10 cellular contexts compared by ENCODE assay signal in genomic region chr3:154904328-154904727, GRCh38.
DNase-seq lines count a peak whose midpoint lies in the region; ATAC-seq, FAIRE-seq and TF ChIP-seq lines count a peak whose summit lies in the region.
"Had no signal": no experiment of that assay in that cellular context is flagged by ENCODE, and none has a peak within 500 bp of the region (broad histone marks: within the 10 kb centered on the region; RNA-seq: fewer than 3 reads in every experiment).

No MANE protein-coding gene starts in this region.

- peak overlapping the region; percentile 56; the same call in 1 of the 2 replicates for H2BK120ac ChIP-seq in IMR-90 (ENCODE audit: low read depth, low read length)
- no peak overlapping the region for H2BK120ac ChIP-seq in mesendoderm (ENCODE audit: low read depth, low read length)

- SMC1A ChIA-PET in GM12878 (lab: Charles Lee; ENCODE audit: uncharacterized antibody, unreplicated experiment) = interaction anchor here (0.7 kb wide), 1 partner anchor 67 kb away, joined by 3 read pairs; no protein-coding TSS in a partner anchor

- no peaks in the 10 kb centered on the region for H3K9me3 ChIP-seq in IMR-90 (ENCODE audit: control insufficient read depth, insufficient read depth, low read length)
- no peaks in the 10 kb centered on the region; the same call in 2 of the 3 replicates for H3K9me3 ChIP-seq in GM12878 (replicated peaks; ENCODE audit: control insufficient read depth, insufficient read depth, low read length)

- DNase-seq in ELF-1 (ENCODE audit: low read depth, low spot score) (peak; percentile 32), IMR-90 (peak; percentile 54), GM12878 (ENCODE audit: low read depth, low spot score) (no peak), mesendoderm (peak; percentile 71), activated gamma-delta T cell treated with Interleukin-2 at 50 U/mL for 16 hours (no peak)
- DNase-seq in stimulated activated CD4-positive, alpha-beta T cell treated with anti-CD3 and anti-CD28 coated beads, Interleukin-4, amount 100 ng/mL, for 1 hour = no peak
- DNase-seq in activated CD4-positive, alpha-beta T cell treated with anti-CD3 and anti-CD28 coated beads, Interleukin-2, amount 50 U/mL, for 4 hours = no peak
- DNase-seq: activated CD4-positive, CD25-positive, alpha-beta regulatory T cell; heart left ventricle had no signal

- H3K27me3 ChIP-seq in IMR-90 (ENCODE audit: control insufficient read depth, insufficient read depth, low read length) (no peaks in the 10 kb centered on the region), GM12878 (replicated peaks in 1 of 2; ENCODE audit: control insufficient read depth in 2 of 2, insufficient read depth in 2 of 2, low read length in 1 of 2) (no peaks in the 10 kb centered on the region), mesendoderm (ENCODE audit: insufficient read depth, low read length, poor library complexity) (no peaks in the 10 kb centered on the region)
- H3K27me3 ChIP-seq: heart left ventricle had no signal

- FAIRE-seq in GM12878 (lab: Jason Lieb, UNC) = no peak

- in situ Hi-C loops in IMR-90 (cut with MboI; ENCODE audit: low sequenced_read_pairs) = no loop called here
- in situ Hi-C loops in GM12878 (cut with MboI) = no loop called here

- no TSS peak for BruUV-seq in IMR-90 (replicated peaks; lab: Mats Ljungman, UMichigan)
- no TSS peak for BruUV-seq in GM12878 (replicated peaks; lab: Mats Ljungman, UMichigan)

- POLR2A ChIA-PET in IMR-90 (lab: Charles Lee; ENCODE audit: unreplicated experiment) (no interaction called here), GM12878 (lab: Charles Lee) (no interaction called here)

- CTCF ChIA-PET in IMR-90 (lab: Yijun Ruan, JAX) = interaction anchor here (1.0 kb wide), 2 partner anchors 10 to 418 kb away, joined by 3 to 5 read pairs; no protein-coding TSS in a partner anchor
- CTCF ChIA-PET in GM12878 (lab: Yijun Ruan, JAX) = interaction anchor here (0.9 to 1.7 kb wide), 2 partner anchors 418 to 798 kb away, joined by 3 to 8 read pairs; no protein-coding TSS in a partner anchor

- dilution Hi-C loops in IMR-90 (cut with HindIII; ENCODE audit: low sequenced_read_pairs, unreplicated experiment) = no loop called here

- H2AFZ ChIP-seq in IMR-90 (replicated peaks; ENCODE audit: low read length, poor library complexity) = peak overlapping the region; percentile 53
- H2AFZ ChIP-seq in GM12878 (ENCODE audit: control insufficient read depth, low read depth, low read length) = no peak overlapping the region

- no peak overlapping the region for H3K27ac ChIP-seq in IMR-90 (ENCODE audit: insufficient read depth, low read length)
- no peak overlapping the region for H3K27ac ChIP-seq in GM12878 (ENCODE audit: control insufficient read depth, insufficient read depth)
- H3K27ac ChIP-seq in mesendoderm (ENCODE audit: low read depth, low read length) = no peak overlapping the region
- H3K27ac ChIP-seq: heart left ventricle had no signal

- H4K8ac ChIP-seq in IMR-90 (ENCODE audit: low read depth in 2 of 2, low read length in 2 of 2) (peak overlapping the region in 1 of 2 experiments; percentile 57; a peak in 1 of 4 replicates), mesendoderm (ENCODE audit: low read depth, low read length) (no peak overlapping the region)

- peak overlapping the region; percentile 56 for H4K91ac ChIP-seq in IMR-90 (ENCODE audit: insufficient read depth, low read depth, low read length)

- no peaks in the 10 kb centered on the region for H3K79me2 ChIP-seq in GM12878 (ENCODE audit: control insufficient read depth, insufficient read depth, low read length)
- no peaks in the 10 kb centered on the region for H3K79me2 ChIP-seq in mesendoderm (ENCODE audit: control insufficient read depth, insufficient read depth, low read length)

- intact Hi-C loops in IMR-90 (cut with micrococcal nuclease) = loop anchor here (2.0 to 5.0 kb wide), 3 partner anchors 147 to 418 kb away; partner anchors contain the start of gene MME
- intact Hi-C loops in GM12878 (cut with micrococcal nuclease; ENCODE audit: unreplicated experiment) = loop anchor here (1.0 kb wide), 1 partner anchor 419 kb away; no protein-coding TSS in a partner anchor

- H3K4me1 ChIP-seq in IMR-90 (ENCODE audit: control insufficient read depth, insufficient read depth, low read length) (peaks cover 3% of the 10 kb centered on the region; the same call in 1 of the 2 replicates), GM12878 (ENCODE audit: control insufficient read depth, insufficient read depth, low read length) (no peaks in the 10 kb centered on the region), mesendoderm (ENCODE audit: control insufficient read depth, low read depth, low read length) (no peaks in the 10 kb centered on the region)

- H2AK5ac ChIP-seq in IMR-90 (ENCODE audit: low read depth, low read length) = no peak overlapping the region
- no peak overlapping the region for H2AK5ac ChIP-seq in mesendoderm (ENCODE audit: low read length)

- H2AK9ac ChIP-seq in IMR-90 (replicated peaks; ENCODE audit: low read depth, low read length, poor library complexity) = no peak overlapping the region

- H4K20me1 ChIP-seq in IMR-90 (ENCODE audit: insufficient read depth, low read length) (no peaks in the 10 kb centered on the region), GM12878 (ENCODE audit: control insufficient read depth, insufficient read depth) (no peaks in the 10 kb centered on the region)

- RAD21 ChIA-PET in GM12878 (lab: Charles Lee; ENCODE audit: unreplicated experiment) = no interaction called here

- WGBS in IMR-90 (ENCODE audit: extremely low coverage in 2 of 2, insufficient read length in 1 of 2), 2 experiments = no CpG with 5 or more reads among the region's 2 CpGs
- 0% methylated on average over 2 of the region's 2 CpGs for WGBS in GM12878 (ENCODE audit: insufficient coverage, insufficient replicate concordance, low lambda C conversion rate, missing lambda C conversion rate)
- no CpG with 5 or more reads among the region's 2 CpGs for WGBS in mesendoderm (ENCODE audit: extremely low coverage, insufficient coverage, low lambda C conversion rate)

- no peak overlapping the region for H3K9ac ChIP-seq in IMR-90 (ENCODE audit: low read depth, low read length)
- H3K9ac ChIP-seq in GM12878 (ENCODE audit: control insufficient read depth, insufficient read depth, low read length) = no peak overlapping the region
- no peak overlapping the region for H3K9ac ChIP-seq in mesendoderm (ENCODE audit: low read length)

- H4K5ac ChIP-seq in IMR-90 (ENCODE audit: low read depth, low read length) (peak overlapping the region; percentile 83), mesendoderm (ENCODE audit: low read length) (no peak overlapping the region)

- H3K4me2 ChIP-seq in IMR-90 (ENCODE audit: low read depth, low read length) (no peak overlapping the region), GM12878 (ENCODE audit: control insufficient read depth, insufficient read depth) (no peak overlapping the region), mesendoderm (ENCODE audit: low read length) (no peak overlapping the region)

- H3K9me1 ChIP-seq in IMR-90 (ENCODE audit: insufficient read depth, low read length) = peaks cover 3% of the 10 kb centered on the region; the same call in 1 of the 2 replicates

- TF ChIP-seq POLR2A in IMR-90 (IDR thresholded peaks at IDR 0.05; ENCODE audit: low read depth, low read length) = no peak
- no peak for TF ChIP-seq POLR2A in GM12878 (IDR thresholded peaks at IDR 0.05; ENCODE audit: low read depth, low read length)

- H2BK15ac ChIP-seq in IMR-90 (ENCODE audit: low read depth, low read length) (0 out of 3 replicates have a peak overlapping the region, but pooled peaks have one; percentile 62), mesendoderm (replicated peaks; ENCODE audit: low read depth) (no peak overlapping the region)

- H3K23ac ChIP-seq in IMR-90 (ENCODE audit: low read depth, low read length) (no peak overlapping the region), mesendoderm (ENCODE audit: low read length) (no peak overlapping the region)

- H2BK20ac ChIP-seq in IMR-90 (ENCODE audit: low read depth, low read length) = peak overlapping the region; percentile 77; the same call in 1 of the 2 replicates

- H3K14ac ChIP-seq in IMR-90 (replicated peaks; ENCODE audit: low read depth, low read length) = no peak overlapping the region

- TF ChIP-seq CTCF in IMR-90 (conservative IDR thresholded peaks at IDR 0.05; ENCODE audit: low read depth, low read length) = peak; percentile 58
- TF ChIP-seq CTCF in GM12878 (IDR thresholded peaks at IDR 0.05 in 2 of 3, conservative IDR thresholded peaks at IDR 0.05 in 1 of 3; ENCODE audit: control insufficient read depth in 2 of 3, extremely low read depth in 1 of 3, insufficient read depth in 1 of 3, low read depth in 3 of 3, low read length in 3 of 3) = peak in 2 of 3 experiments; percentile 6 to 17; a peak in 1 of 6 replicates

- H3K36me3 ChIP-seq in IMR-90 (ENCODE audit: control insufficient read depth, insufficient read depth, low read length) (no peaks in the 10 kb centered on the region), GM12878 (ENCODE audit: control insufficient read depth in 2 of 2, insufficient read depth in 2 of 2, low read length in 1 of 2) (no peaks in the 10 kb centered on the region), mesendoderm (ENCODE audit: control insufficient read depth, insufficient read depth, low read length) (no peaks in the 10 kb centered on the region)
- H3K36me3 ChIP-seq: heart left ventricle had no signal

- H3K56ac ChIP-seq in IMR-90 (ENCODE audit: extremely low read depth, insufficient read depth, low read length) (no peak overlapping the region), mesendoderm (ENCODE audit: low read length) (no peak overlapping the region)

- TF ChIP-seq RAD21 in IMR-90 (IDR thresholded peaks at IDR 0.05; ENCODE audit: low read length) (peak; percentile 46), GM12878 (IDR thresholded peaks at IDR 0.05; ENCODE audit: insufficient read depth, low read depth, low read length) (0 out of 2 replicates have a peak, but pooled peaks have one; percentile 26)

- peak; percentile 70; the same call in 1 of the 2 replicates for ATAC-seq in IMR-90 (ENCODE audit: low read depth)
- peak; percentile 63 for ATAC-seq in GM12878
- ATAC-seq in GM19467 (IDR thresholded peaks at IDR 0.05; ENCODE audit: unreplicated experiment) = no peak
- ATAC-seq: heart left ventricle had no signal

- H3K18ac ChIP-seq in IMR-90 (ENCODE audit: low read depth, low read length) = peak overlapping the region; percentile 86; the same call in 1 of the 2 replicates
- H3K18ac ChIP-seq in mesendoderm (ENCODE audit: low read length) = no peak overlapping the region

- H3K79me1 ChIP-seq in IMR-90 (ENCODE audit: low read depth in 1 of 2, low read length in 2 of 2) = no peaks in the 10 kb centered on the region
- H3K79me1 ChIP-seq in mesendoderm (ENCODE audit: low read length) = no peaks in the 10 kb centered on the region

- H3K4me3 ChIP-seq in IMR-90 (ENCODE audit: insufficient read depth, low read depth, low read length) = no peak overlapping the region
- H3K4me3 ChIP-seq in GM12878 = no peak overlapping the region
- H3K4me3 ChIP-seq in mesendoderm (ENCODE audit: low read length) = no peak overlapping the region
- H3K4me3 ChIP-seq: heart left ventricle had no signal

- TF ChIP-seq EP300 in GM12878 (IDR thresholded peaks at IDR 0.05; ENCODE audit: borderline replicate concordance in 1 of 2, control insufficient read depth in 1 of 2, low read depth in 2 of 2, low read length in 2 of 2) = no peak

- H2BK5ac ChIP-seq in IMR-90 (ENCODE audit: low read depth, low read length, poor library complexity, severe bottlenecking) (no peak overlapping the region), mesendoderm (ENCODE audit: low read length) (no peak overlapping the region)

- H3K4ac ChIP-seq in IMR-90 (ENCODE audit: low read depth, low read length) = peak overlapping the region; percentile 25; the same call in 1 of the 2 replicates
- no peak overlapping the region for H3K4ac ChIP-seq in mesendoderm (ENCODE audit: low read depth, low read length)

Comparison
In these comparisons a context has a peak if more than half of its experiments do, and no peak if none do; other contexts are left out.
1. DNase-seq: peak in ELF-1 (single experiment), IMR-90 (single experiment) and mesendoderm (single experiment); none in GM12878 (single experiment), stimulated activated CD4-positive, alpha-beta T cell treated with anti-CD3 and anti-CD28 coated beads, Interleukin-4, amount 100 ng/mL, for 1 hour (single experiment), activated gamma-delta T cell treated with Interleukin-2 at 50 U/mL for 16 hours (single experiment) and activated CD4-positive, alpha-beta T cell treated with anti-CD3 and anti-CD28 coated beads, Interleukin-2, amount 50 U/mL, for 4 hours (0 of 2).